1 cellular context compared by ENCODE assay signal in genomic region chr1:155206891-155207577, GRCh38.
TF ChIP-seq lines count a peak whose summit lies in the region.

No MANE protein-coding gene starts in this region.

TF ChIP-seq in K562, 482 proteins besides CTCF, POLR2A, EP300 and RAD21 (continued from another document):
- TF ChIP-seq, protein P1, sequence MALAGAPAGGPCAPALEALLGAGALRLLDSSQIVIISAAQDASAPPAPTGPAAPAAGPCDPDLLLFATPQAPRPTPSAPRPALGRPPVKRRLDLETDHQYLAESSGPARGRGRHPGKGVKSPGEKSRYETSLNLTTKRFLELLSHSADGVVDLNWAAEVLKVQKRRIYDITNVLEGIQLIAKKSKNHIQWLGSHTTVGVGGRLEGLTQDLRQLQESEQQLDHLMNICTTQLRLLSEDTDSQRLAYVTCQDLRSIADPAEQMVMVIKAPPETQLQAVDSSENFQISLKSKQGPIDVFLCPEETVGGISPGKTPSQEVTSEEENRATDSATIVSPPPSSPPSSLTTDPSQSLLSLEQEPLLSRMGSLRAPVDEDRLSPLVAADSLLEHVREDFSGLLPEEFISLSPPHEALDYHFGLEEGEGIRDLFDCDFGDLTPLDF (CRISPR knock-in tag; IDR thresholded peaks at IDR 0.05) = no peak
- TF ChIP-seq ZNF586 (CRISPR knock-in tag; conservative IDR thresholded peaks at IDR 0.05) = no peak
- TF ChIP-seq L3MBTL2 (IDR thresholded peaks at IDR 0.05) = peak; percentile 26; the same call in 1 of the 2 replicates
- TF ChIP-seq CREB1 (IDR thresholded peaks at IDR 0.05) = no peak
- no peak for TF ChIP-seq CREB1 (CRISPR knock-in tag; IDR thresholded peaks at IDR 0.05)
- TF ChIP-seq, protein P2, sequence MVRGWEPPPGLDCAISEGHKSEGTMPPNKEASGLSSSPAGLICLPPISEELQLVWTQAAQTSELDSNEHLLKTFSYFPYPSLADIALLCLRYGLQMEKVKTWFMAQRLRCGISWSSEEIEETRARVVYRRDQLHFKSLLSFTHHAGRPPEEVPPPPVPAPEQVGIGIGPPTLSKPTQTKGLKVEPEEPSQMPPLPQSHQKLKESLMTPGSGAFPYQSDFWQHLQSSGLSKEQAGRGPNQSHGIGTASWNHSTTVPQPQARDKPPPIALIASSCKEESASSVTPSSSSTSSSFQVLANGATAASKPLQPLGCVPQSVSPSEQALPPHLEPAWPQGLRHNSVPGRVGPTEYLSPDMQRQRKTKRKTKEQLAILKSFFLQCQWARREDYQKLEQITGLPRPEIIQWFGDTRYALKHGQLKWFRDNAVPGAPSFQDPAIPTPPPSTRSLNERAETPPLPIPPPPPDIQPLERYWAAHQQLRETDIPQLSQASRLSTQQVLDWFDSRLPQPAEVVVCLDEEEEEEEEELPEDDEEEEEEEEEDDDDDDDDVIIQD (CRISPR knock-in tag; IDR thresholded peaks at IDR 0.05) = no peak
- TF ChIP-seq HSF4 (CRISPR knock-in tag; IDR thresholded peaks at IDR 0.05; ENCODE audit: borderline replicate concordance) = no peak
- TF ChIP-seq FOXK2 (conservative IDR thresholded peaks at IDR 0.05 in 1 of 2, IDR thresholded peaks at IDR 0.05 in 1 of 2; ENCODE audit: low read depth in 2 of 2) = peak; percentile 47 to 49; a peak in 1 of 4 replicates
- TF ChIP-seq JUN (IDR thresholded peaks at IDR 0.05; ENCODE audit: borderline replicate concordance, low read depth, low read length) = no peak
- no peak for TF ChIP-seq JUN (CRISPR knock-in tag; IDR thresholded peaks at IDR 0.05; ENCODE audit: borderline replicate concordance)
- TF ChIP-seq ZNF655 (CRISPR knock-in tag; IDR thresholded peaks at IDR 0.05) = no peak
- TF ChIP-seq, protein P3, sequence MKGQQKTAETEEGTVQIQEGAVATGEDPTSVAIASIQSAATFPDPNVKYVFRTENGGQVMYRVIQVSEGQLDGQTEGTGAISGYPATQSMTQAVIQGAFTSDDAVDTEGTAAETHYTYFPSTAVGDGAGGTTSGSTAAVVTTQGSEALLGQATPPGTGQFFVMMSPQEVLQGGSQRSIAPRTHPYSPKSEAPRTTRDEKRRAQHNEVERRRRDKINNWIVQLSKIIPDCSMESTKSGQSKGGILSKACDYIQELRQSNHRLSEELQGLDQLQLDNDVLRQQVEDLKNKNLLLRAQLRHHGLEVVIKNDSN (CRISPR knock-in tag; IDR thresholded peaks at IDR 0.05) = no peak
TF ChIP-seq in K562: peak in this region for 44.
